In the genomic region with DNA sequence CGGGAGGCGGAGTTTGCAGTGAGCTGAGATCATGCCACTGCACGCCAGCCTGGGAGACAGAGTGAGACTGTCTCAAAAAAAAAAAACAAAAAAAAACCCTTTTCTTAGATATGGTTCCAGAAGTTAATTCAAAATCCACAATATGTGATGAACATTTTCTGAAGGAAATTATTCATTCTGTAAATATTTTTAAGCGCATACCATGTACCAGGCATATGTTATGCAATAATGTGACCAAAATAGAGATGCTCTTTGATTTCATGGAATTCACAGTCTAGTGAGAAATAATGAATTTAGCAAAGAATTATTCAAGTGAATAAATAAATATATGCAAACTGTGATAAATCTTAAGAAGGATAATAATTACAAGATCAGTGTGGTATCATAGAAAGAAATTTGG, we compare ENCODE assay signal across 24 cellular contexts.
A peak's percentile ranks its signal among the peaks of the same experiment; 100 is the strongest.
DNase-seq lines count a peak whose midpoint lies in the region; ATAC-seq, FAIRE-seq and TF ChIP-seq lines count a peak whose summit lies in the region.
"Had no signal": no experiment of that assay in that cellular context is flagged by ENCODE, and none has a peak within 500 bp of the region (broad histone marks: within the 10 kb centered on the region; RNA-seq: fewer than 3 reads in every experiment).

No MANE protein-coding gene starts in this region.

- 81 to 96% (median 92%) methylated on average over 4 of the region's 4 CpGs for WGBS in adrenal gland, 4 donors

- TF ChIP-seq CTCF in bronchial epithelial cell (IDR thresholded peaks at IDR 0.05; ENCODE audit: insufficient read depth, low read length, severe bottlenecking) (no peak), adrenal gland (IDR thresholded peaks at IDR 0.05) (no peak)

- no peak for ATAC-seq in HG02763 (IDR thresholded peaks at IDR 0.05; ENCODE audit: unreplicated experiment)

- H3K4me1 ChIP-seq in adrenal gland (replicated peaks in 1 of 2) = no peaks in the 10 kb centered on the region
- H3K4me1 ChIP-seq: BE2C had no signal

- H3K27me3 ChIP-seq in bronchial epithelial cell (ENCODE audit: control insufficient read depth, insufficient read depth, low read length) = no peaks in the 10 kb centered on the region
- H3K27me3 ChIP-seq in adrenal gland = no peaks in the 10 kb centered on the region
- H3K27me3 ChIP-seq: BE2C, MG63 had no signal

- peak; percentile 44 for DNase-seq in EH (ENCODE audit: low read depth)
- DNase-seq in LHCN-M2 (ENCODE audit: low read depth) = peak; percentile 3
- peak; percentile 58 for DNase-seq in bronchial epithelial cell (ENCODE audit: low read depth)
- DNase-seq in kidney tubule cell (ENCODE audit: low spot score) = peak; percentile 7
- DNase-seq in adrenal gland = no peak
- no peak for DNase-seq in activated effector memory CD4-positive, alpha-beta T cell treated with Interleukin-2 at 50 U/mL for 16 hours
- no peak for DNase-seq in DMS153 (lab: John Stamatoyannopoulos, UW)
- DNase-seq: ACHN; BE2C; CD4-positive, alpha-beta memory T cell; DND-41; H7; KBM-7; MG63; NCI-H1092 treated with DMSO at 0.1 percent for 48 hours; NCI-H1694; NCI-H2107; NCI-H226; NCI-H526 treated with DMSO at 0.1 percent for 48 hours; NK-92 treated with Interleukin-12 subunit alpha and Interleukin-12 subunit beta, amount 100 ng/mL, for 24 hours; OCI-M1 had no signal

- H3K36me3 ChIP-seq in bronchial epithelial cell (ENCODE audit: control insufficient read depth, insufficient read depth, low read length) = no peaks in the 10 kb centered on the region
- H3K36me3 ChIP-seq in adrenal gland (replicated peaks in 1 of 2) = no peaks in the 10 kb centered on the region
- H3K36me3 ChIP-seq: BE2C, MG63 had no signal

- H3K4me3 ChIP-seq in bronchial epithelial cell (ENCODE audit: low read depth, low read length) (no peak overlapping the region), adrenal gland (no peak overlapping the region)
- H3K4me3 ChIP-seq: MG63, SK-N-MC had no signal

- H3K9me3 ChIP-seq in adrenal gland (replicated peaks in 1 of 3) = no peaks in the 10 kb centered on the region
- H3K9me3 ChIP-seq: BE2C, MG63 had no signal

- no peak for TF ChIP-seq POLR2A in adrenal gland (IDR thresholded peaks at IDR 0.05)

- H3K27ac ChIP-seq in adrenal gland = no peak overlapping the region
- H3K27ac ChIP-seq: SK-N-MC had no signal

- no peak for FAIRE-seq in bronchial epithelial cell (lab: Jason Lieb, UNC)
- FAIRE-seq: D721Med had no signal

- intact Hi-C loops in adrenal gland (cut with DNase I) = no loop called here

Comparison
In these comparisons a context has a peak if more than half of its experiments do, and no peak if none do; other contexts are left out.
1. DNase-seq: peak in EH (single experiment), LHCN-M2 (single experiment), bronchial epithelial cell (single experiment) and kidney tubule cell (single experiment); none in adrenal gland (0 of 7), activated effector memory CD4-positive, alpha-beta T cell treated with Interleukin-2 at 50 U/mL for 16 hours (single experiment) and DMS153 (single experiment).